ENCODE assay signal across 8 cellular contexts in genomic region chr1:12153181-12153785, GRCh38. TPM values are rescaled to one million over a fixed set of nuclear protein-coding genes. Genes with fewer than 3 reads are reported as not detected.
DNase-seq lines count a peak whose midpoint lies in the region; ATAC-seq and TF ChIP-seq lines count a peak whose summit lies in the region.

No MANE protein-coding gene starts in this region.

- peaks cover 3 to 17% (median 12%) of the 10 kb centered on the region in 7 donors for H3K9me3 Mint-ChIP-seq in CD14-positive monocyte
- peaks cover 7% of the 10 kb centered on the region for H3K9me3 Mint-ChIP-seq in activated CD4-positive, alpha-beta memory T cell treated with anti-CD3 and anti-CD28 coated beads, Interleukin-2, amount 10 ng/mL, durations not matched to agents 7 days and 5 days

- H3K27ac Mint-ChIP-seq in CD14-positive monocyte, result peak overlapping the region; percentile 99 to 100 (median 100)
- H3K27ac Mint-ChIP-seq in activated CD4-positive, alpha-beta memory T cell treated with anti-CD3 and anti-CD28 coated beads, Interleukin-2, amount 10 ng/mL, durations not matched to agents 7 days and 5 days, result peak overlapping the region; percentile 98

- H3K27ac ChIP-seq in right atrium auricular region (peak overlapping the region; percentile 48 to 53), thymus (ENCODE audit: low read depth) (peak overlapping the region; percentile 55), suprapubic skin (no peak overlapping the region)

- no peak for TF ChIP-seq EP300 in suprapubic skin (IDR thresholded peaks at IDR 0.05)

- no peak overlapping the region for H3K4me3 ChIP-seq in right atrium auricular region
- no peak overlapping the region for H3K4me3 ChIP-seq in thymus (ENCODE audit: low read length)
- H3K4me3 ChIP-seq in suprapubic skin, result no peak overlapping the region

- H3K27me3 ChIP-seq in right atrium auricular region (no peaks in the 10 kb centered on the region), thymus (ENCODE audit: control insufficient read depth, insufficient read depth) (no peaks in the 10 kb centered on the region), suprapubic skin (no peaks in the 10 kb centered on the region)

- peaks cover 0 to 2% (median 2%) of the 10 kb centered on the region in 3 donors for H3K27me3 Mint-ChIP-seq in CD14-positive monocyte (ENCODE audit: low read depth in 3 of 3)
- no peaks in the 10 kb centered on the region for H3K27me3 Mint-ChIP-seq in activated CD4-positive, alpha-beta memory T cell treated with anti-CD3 and anti-CD28 coated beads, Interleukin-2, amount 10 ng/mL, durations not matched to agents 7 days and 5 days

- H3K4me1 ChIP-seq in right atrium auricular region (peaks cover 0 to 21% of the 10 kb centered on the region in 2 donors), thymus (ENCODE audit: control insufficient read depth, insufficient read depth, low read length) (peaks cover 7% of the 10 kb centered on the region), suprapubic skin (peaks cover 22% of the 10 kb centered on the region)

- H3K4me3 Mint-ChIP-seq in CD14-positive monocyte, result peak overlapping the region; percentile 48 to 80
- no peak overlapping the region for H3K4me3 Mint-ChIP-seq in activated CD4-positive, alpha-beta memory T cell treated with anti-CD3 and anti-CD28 coated beads, Interleukin-2, amount 10 ng/mL, durations not matched to agents 7 days and 5 days

- peaks cover 17 to 20% of the 10 kb centered on the region in 2 donors for H3K36me3 Mint-ChIP-seq in CD14-positive monocyte
- peaks cover 29% of the 10 kb centered on the region for H3K36me3 Mint-ChIP-seq in activated CD4-positive, alpha-beta memory T cell treated with anti-CD3 and anti-CD28 coated beads, Interleukin-2, amount 10 ng/mL, durations not matched to agents 7 days and 5 days (ENCODE audit: low read depth)

- H3K36me3 ChIP-seq in right atrium auricular region, result no peaks in the 10 kb centered on the region
- no peaks in the 10 kb centered on the region for H3K36me3 ChIP-seq in thymus (ENCODE audit: control insufficient read depth, insufficient read depth)
- no peaks in the 10 kb centered on the region for H3K36me3 ChIP-seq in suprapubic skin

- POLR2A ChIA-PET in activated CD4-positive, alpha-beta memory T cell treated with anti-CD3 and anti-CD28 coated beads, Interleukin-2, amount 10 ng/mL, durations not matched to agents 7 days and 5 days (lab: Charles Lee), result interaction anchor here (1.0 to 32.1 kb wide), 5 partner anchors 13 to 245 kb away, joined by 3 to 918 read pairs (median 5); partner anchors contain the start of gene TNFRSF1B

- WGBS in thymus, result 43% methylated on average over 13 of the region's 13 CpGs
- WGBS in suprapubic skin, result 53% methylated on average over 13 of the region's 13 CpGs

- peak; percentile 39 for ATAC-seq in HG03175 (IDR thresholded peaks at IDR 0.05; ENCODE audit: unreplicated experiment)

- intact Hi-C loops in CD14-positive monocyte (cut with micrococcal nuclease), result loop anchor here in 1 of 2 donors (2.0 kb wide), 1 partner anchor 20 kb away; no protein-coding TSS in a partner anchor

- TF ChIP-seq CTCF in CD14-positive monocyte (IDR thresholded peaks at IDR 0.05) (no peak), right atrium auricular region (IDR thresholded peaks at IDR 0.05) (no peak), suprapubic skin (IDR thresholded peaks at IDR 0.05) (no peak)

- TF ChIP-seq POLR2A in suprapubic skin (IDR thresholded peaks at IDR 0.05), result no peak

- DNase-seq in CD14-positive monocyte (ENCODE audit: low spot score) (peak; percentile 98), right atrium auricular region (ENCODE audit: low spot score) (no peak), NCI-H1694 (lab: John Stamatoyannopoulos, UW) (no peak), suprapubic skin (ENCODE audit: low spot score in 2 of 2) (no peak), NCI-H1092 treated with DMSO at 0.1 percent for 48 hours (lab: John Stamatoyannopoulos, UW) (no peak)
- peak; percentile 51 for DNase-seq in activated CD4-positive, alpha-beta memory T cell treated with anti-CD3 and anti-CD28 coated beads, Interleukin-2, amount 10 ng/mL, durations not matched to agents 7 days and 5 days

- CTCF ChIA-PET in activated CD4-positive, alpha-beta memory T cell treated with anti-CD3 and anti-CD28 coated beads, Interleukin-2, amount 10 ng/mL, durations not matched to agents 7 days and 5 days (lab: Charles Lee), result interaction anchor here (1.5 to 8.1 kb wide), 2 partner anchors 11 to 28 kb away, joined by 3 to 45 read pairs; no protein-coding TSS in a partner anchor

- peaks cover 92% of the 10 kb centered on the region for H3K4me1 Mint-ChIP-seq in CD14-positive monocyte
- H3K4me1 Mint-ChIP-seq in activated CD4-positive, alpha-beta memory T cell treated with anti-CD3 and anti-CD28 coated beads, Interleukin-2, amount 10 ng/mL, durations not matched to agents 7 days and 5 days, result peaks cover 91% of the 10 kb centered on the region

- peaks cover 0 to 7% of the 10 kb centered on the region in 2 donors for H3K9me3 ChIP-seq in right atrium auricular region
- H3K9me3 ChIP-seq in thymus (ENCODE audit: control insufficient read depth), result no peaks in the 10 kb centered on the region
- peaks cover 4% of the 10 kb centered on the region for H3K9me3 ChIP-seq in suprapubic skin

RNA-seq across cellular contexts. Expression of gene TNFRSF1B, which starts 13.5 kb away (rescaled TPM):
- polyA plus RNA-seq in CD14-positive monocyte, result 100 to 1,000 TPM; 436 to 761 TPM
- total RNA-seq in activated CD4-positive, alpha-beta memory T cell treated with anti-CD3 and anti-CD28 coated beads, Interleukin-2, amount 10 ng/mL, durations not matched to agents 7 days and 5 days, result 100 to 1,000 TPM; 434 to 447 TPM
- total RNA-seq in right atrium auricular region, result 10 to 100 TPM; 17.0 to 25.6 TPM
- polyA plus RNA-seq in thymus, result 35.4 TPM
- 10 to 100 TPM in 2 of 4 donors, 1 to 10 TPM in 2; 6.3 to 35.2 (median 11.9) TPM for total RNA-seq in suprapubic skin

Comparison
In these comparisons a context has a peak if more than half of its experiments do, and no peak if none do; other contexts are left out.
1. DNase-seq: peak in CD14-positive monocyte (single experiment) and activated CD4-positive, alpha-beta memory T cell treated with anti-CD3 and anti-CD28 coated beads, Interleukin-2, amount 10 ng/mL, durations not matched to agents 7 days and 5 days (single experiment); none in right atrium auricular region (single experiment), NCI-H1694 (single experiment), suprapubic skin (0 of 2) and NCI-H1092 treated with DMSO at 0.1 percent for 48 hours (single experiment).
2. RNA of gene TNFRSF1B, which starts 13.5 kb away (total RNA-seq): 434 to 447 TPM in activated CD4-positive, alpha-beta memory T cell treated with anti-CD3 and anti-CD28 coated beads, Interleukin-2, amount 10 ng/mL, durations not matched to agents 7 days and 5 days; 17.0 to 25.6 TPM in right atrium auricular region and 6.3 to 35.2 TPM in suprapubic skin; every median in the first group is over 10 times any median in the second.